Comparison of ENCODE assay signal across 8 cellular contexts in genomic region chr6:26322645-26323482, GRCh38. TPM values are rescaled to one million over a fixed set of nuclear protein-coding genes. Genes with fewer than 3 reads are reported as not detected.
A peak's percentile ranks its signal among the peaks of the same experiment; 100 is the strongest.
DNase-seq lines count a peak whose midpoint lies in the region; ATAC-seq and TF ChIP-seq lines count a peak whose summit lies in the region.

No MANE protein-coding gene starts in this region.

- peak in 6 of 10 experiments; percentile 20 to 55 (median 39) for DNase-seq in CD4-positive, alpha-beta T cell
- peak; percentile 89 for DNase-seq in NCI-H1694 (lab: John Stamatoyannopoulos, UW)
- peak in 4 of 5 donors; percentile 30 to 78 (median 54) for DNase-seq in T-helper 1 cell
- DNase-seq in breast epithelium (ENCODE audit: low spot score in 2 of 2): no peak
- peak; percentile 81 for DNase-seq in inferior parietal cortex (ENCODE audit: extremely low spot score)
- DNase-seq in stimulated activated CD4-positive, alpha-beta T cell treated with anti-CD3 and anti-CD28 coated beads, Interleukin-1b, Interleukin-23, amount 100 ng/mL, for 24 hours (ENCODE audit: low read depth in 4 of 4, low spot score in 1 of 4): peak; percentile 44 to 69 (median 57)

- no peak for TF ChIP-seq POLR2A in breast epithelium (IDR thresholded peaks at IDR 0.05)

- CTCF ChIA-PET in CD4-positive, alpha-beta T cell (lab: Charles Lee): interaction anchor here (0.7 to 3.1 kb wide), 18 partner anchors 11 to 1543 kb away, joined by 3 to 10 read pairs (median 3); a partner anchor contains a TSS

- no peak overlapping the region for H3K27ac ChIP-seq in CD4-positive, alpha-beta T cell (ENCODE audit: low read depth, low read length)
- H3K27ac ChIP-seq in breast epithelium: peak overlapping the region in 1 of 2 donors; percentile 34

- no peaks in the 10 kb centered on the region for H3K4me1 ChIP-seq in breast epithelium

- ATAC-seq in CD4-positive, alpha-beta T cell (ENCODE audit: poor library complexity): peak; percentile 75
- peak; percentile 40 for ATAC-seq in GM21737 (IDR thresholded peaks at IDR 0.05; ENCODE audit: unreplicated experiment)
- no peak for ATAC-seq in HG02588 (IDR thresholded peaks at IDR 0.05; ENCODE audit: unreplicated experiment)

- peaks cover 30% of the 10 kb centered on the region for H3K4me1 Mint-ChIP-seq in CD4-positive, alpha-beta T cell (ENCODE audit: low read depth)

- peak overlapping the region; percentile 93 for H3K27ac Mint-ChIP-seq in CD4-positive, alpha-beta T cell

- intact Hi-C loops in CD4-positive, alpha-beta T cell (cut with DNase I, micrococcal nuclease): loop anchor here (1.0 to 10.0 kb wide), 3 partner anchors 10 to 972 kb away; a partner anchor contains a TSS
- intact Hi-C loops in breast epithelium (cut with DNase I; ENCODE audit: low total_unique reads): no loop called here

- no peaks in the 10 kb centered on the region for H3K27me3 ChIP-seq in CD4-positive, alpha-beta T cell (ENCODE audit: control insufficient read depth, insufficient read depth, low read length)
- peaks cover 0 to 56% of the 10 kb centered on the region in 2 donors for H3K27me3 ChIP-seq in breast epithelium

- peak overlapping the region; percentile 51 to 59 (median 52) for H3K4me3 ChIP-seq in breast epithelium

- no peaks in the 10 kb centered on the region for H3K9me3 ChIP-seq in CD4-positive, alpha-beta T cell (ENCODE audit: control insufficient read depth, low read length)
- H3K9me3 ChIP-seq in breast epithelium: no peaks in the 10 kb centered on the region

- peaks cover 9% of the 10 kb centered on the region for H3K9me3 Mint-ChIP-seq in CD4-positive, alpha-beta T cell

- H3K36me3 ChIP-seq in breast epithelium: no peaks in the 10 kb centered on the region

- H3K36me3 Mint-ChIP-seq in CD4-positive, alpha-beta T cell (ENCODE audit: low read depth): peaks cover 24% of the 10 kb centered on the region

- peak overlapping the region; percentile 96 for H3K4me3 Mint-ChIP-seq in CD4-positive, alpha-beta T cell

- H3K27me3 Mint-ChIP-seq in CD4-positive, alpha-beta T cell: peaks cover 35% of the 10 kb centered on the region

- no peak for TF ChIP-seq CTCF in CD4-positive, alpha-beta T cell (IDR thresholded peaks at IDR 0.05)
- TF ChIP-seq CTCF in breast epithelium (IDR thresholded peaks at IDR 0.05): no peak

- POLR2A ChIA-PET in CD4-positive, alpha-beta T cell (lab: Charles Lee): interaction anchor here (0.6 to 4.4 kb wide), 38 partner anchors 10 to 1570 kb away, joined by 3 to 28 read pairs (median 5); partner anchors contain the start of genes HFE and HMGN4

RNA-seq across cellular contexts. Expression of gene BTN3A2, which starts 42.1 kb away (rescaled TPM):
- 10 to 100 TPM; 40.6 to 45.5 TPM for total RNA-seq in CD4-positive, alpha-beta T cell
- 10 to 100 TPM; 13.6 to 20.3 (median 13.8) TPM for total RNA-seq in breast epithelium

Comparison
In these comparisons a context has a peak if more than half of its experiments do, and no peak if none do; other contexts are left out.
1. DNase-seq: peak in CD4-positive, alpha-beta T cell (6 of 10), NCI-H1694 (single experiment), T-helper 1 cell (4 of 5), inferior parietal cortex (single experiment) and stimulated activated CD4-positive, alpha-beta T cell treated with anti-CD3 and anti-CD28 coated beads, Interleukin-1b, Interleukin-23, amount 100 ng/mL, for 24 hours (4 of 4); none in breast epithelium (0 of 2).